Comparison of ENCODE assay signal across 1 cellular context in the genomic region with DNA sequence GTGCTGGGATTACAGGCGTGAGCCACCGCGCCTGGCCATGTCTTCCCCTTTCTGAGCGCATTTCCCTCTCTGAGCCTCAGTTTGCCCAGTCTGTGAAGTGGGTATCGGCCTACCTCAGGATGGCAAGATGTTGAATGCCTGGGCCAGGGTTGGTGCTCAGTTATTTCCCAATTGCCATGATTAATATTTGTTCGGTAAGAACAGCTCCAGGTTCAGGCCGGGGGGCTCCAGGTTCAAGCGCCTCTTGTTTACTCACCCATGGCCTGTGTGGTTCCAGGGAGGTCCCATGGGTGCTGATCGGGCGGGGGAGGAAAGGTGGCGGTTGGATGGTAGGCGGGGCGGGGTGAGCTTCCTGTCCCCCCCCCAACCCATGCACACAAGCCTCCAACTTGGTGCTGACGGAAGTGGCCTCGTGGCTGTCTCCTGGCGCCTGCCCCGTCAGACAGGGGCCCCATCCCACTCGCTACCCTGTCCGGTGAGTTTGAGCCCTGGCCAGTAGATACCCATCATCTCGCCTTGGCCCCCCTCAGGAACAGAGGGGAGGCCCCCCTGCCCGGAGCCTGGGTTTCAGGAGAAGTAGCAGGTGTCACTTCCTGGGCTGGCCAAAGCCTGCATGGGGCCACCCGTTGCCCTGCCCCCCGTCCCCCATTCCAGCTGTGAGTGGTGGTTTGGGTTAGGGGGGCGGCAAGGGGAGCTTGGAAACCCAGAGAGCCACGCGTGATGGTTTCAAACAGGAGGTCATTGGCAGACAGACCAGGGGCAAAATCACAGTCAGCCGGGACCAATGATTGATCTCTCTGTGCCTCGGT.
TF ChIP-seq lines count a peak whose summit lies in the region.

A gene with protein sequence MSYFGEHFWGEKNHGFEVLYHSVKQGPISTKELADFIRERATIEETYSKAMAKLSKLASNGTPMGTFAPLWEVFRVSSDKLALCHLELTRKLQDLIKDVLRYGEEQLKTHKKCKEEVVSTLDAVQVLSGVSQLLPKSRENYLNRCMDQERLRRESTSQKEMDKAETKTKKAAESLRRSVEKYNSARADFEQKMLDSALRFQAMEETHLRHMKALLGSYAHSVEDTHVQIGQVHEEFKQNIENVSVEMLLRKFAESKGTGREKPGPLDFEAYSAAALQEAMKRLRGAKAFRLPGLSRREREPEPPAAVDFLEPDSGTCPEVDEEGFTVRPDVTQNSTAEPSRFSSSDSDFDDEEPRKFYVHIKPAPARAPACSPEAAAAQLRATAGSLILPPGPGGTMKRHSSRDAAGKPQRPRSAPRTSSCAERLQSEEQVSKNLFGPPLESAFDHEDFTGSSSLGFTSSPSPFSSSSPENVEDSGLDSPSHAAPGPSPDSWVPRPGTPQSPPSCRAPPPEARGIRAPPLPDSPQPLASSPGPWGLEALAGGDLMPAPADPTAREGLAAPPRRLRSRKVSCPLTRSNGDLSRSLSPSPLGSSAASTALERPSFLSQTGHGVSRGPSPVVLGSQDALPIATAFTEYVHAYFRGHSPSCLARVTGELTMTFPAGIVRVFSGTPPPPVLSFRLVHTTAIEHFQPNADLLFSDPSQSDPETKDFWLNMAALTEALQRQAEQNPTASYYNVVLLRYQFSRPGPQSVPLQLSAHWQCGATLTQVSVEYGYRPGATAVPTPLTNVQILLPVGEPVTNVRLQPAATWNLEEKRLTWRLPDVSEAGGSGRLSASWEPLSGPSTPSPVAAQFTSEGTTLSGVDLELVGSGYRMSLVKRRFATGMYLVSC (plus strand): TSS at position 375 of the 809 bp plus-strand sequence. CDS start 3,688 bp downstream, outside the sequence.

TF ChIP-seq in K562, 482 proteins besides CTCF, POLR2A, EP300 and RAD21 (continued from another document and continues in another):
- TF ChIP-seq, protein P1, sequence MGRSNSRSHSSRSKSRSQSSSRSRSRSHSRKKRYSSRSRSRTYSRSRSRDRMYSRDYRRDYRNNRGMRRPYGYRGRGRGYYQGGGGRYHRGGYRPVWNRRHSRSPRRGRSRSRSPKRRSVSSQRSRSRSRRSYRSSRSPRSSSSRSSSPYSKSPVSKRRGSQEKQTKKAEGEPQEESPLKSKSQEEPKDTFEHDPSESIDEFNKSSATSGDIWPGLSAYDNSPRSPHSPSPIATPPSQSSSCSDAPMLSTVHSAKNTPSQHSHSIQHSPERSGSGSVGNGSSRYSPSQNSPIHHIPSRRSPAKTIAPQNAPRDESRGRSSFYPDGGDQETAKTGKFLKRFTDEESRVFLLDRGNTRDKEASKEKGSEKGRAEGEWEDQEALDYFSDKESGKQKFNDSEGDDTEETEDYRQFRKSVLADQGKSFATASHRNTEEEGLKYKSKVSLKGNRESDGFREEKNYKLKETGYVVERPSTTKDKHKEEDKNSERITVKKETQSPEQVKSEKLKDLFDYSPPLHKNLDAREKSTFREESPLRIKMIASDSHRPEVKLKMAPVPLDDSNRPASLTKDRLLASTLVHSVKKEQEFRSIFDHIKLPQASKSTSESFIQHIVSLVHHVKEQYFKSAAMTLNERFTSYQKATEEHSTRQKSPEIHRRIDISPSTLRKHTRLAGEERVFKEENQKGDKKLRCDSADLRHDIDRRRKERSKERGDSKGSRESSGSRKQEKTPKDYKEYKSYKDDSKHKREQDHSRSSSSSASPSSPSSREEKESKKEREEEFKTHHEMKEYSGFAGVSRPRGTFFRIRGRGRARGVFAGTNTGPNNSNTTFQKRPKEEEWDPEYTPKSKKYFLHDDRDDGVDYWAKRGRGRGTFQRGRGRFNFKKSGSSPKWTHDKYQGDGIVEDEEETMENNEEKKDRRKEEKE (IDR thresholded peaks at IDR 0.05; ENCODE audit: borderline replicate concordance in 1 of 2, control insufficient read depth in 1 of 2, low read depth in 2 of 2, low read length in 1 of 2) = no peak
- TF ChIP-seq GTF2E2 (tag; IDR thresholded peaks at IDR 0.05) (no peak), RBM17 (IDR thresholded peaks at IDR 0.05; ENCODE audit: borderline replicate concordance, low read depth, low read length) (no peak), ARID2 (IDR thresholded peaks at IDR 0.05) (peak; percentile 16; the same call in 1 of the 2 replicates), MIER1 (IDR thresholded peaks at IDR 0.05; ENCODE audit: low read depth) (peak; percentile 77; the same call in 1 of the 2 replicates), SIN3A (IDR thresholded peaks at IDR 0.05; ENCODE audit: borderline replicate concordance in 2 of 2, control insufficient read depth in 1 of 2, low read depth in 2 of 2, low read length in 2 of 2) (peak in 1 of 2 experiments; percentile 73; a peak in 1 of 4 replicates), MAZ (CRISPR knock-in tag; conservative IDR thresholded peaks at IDR 0.05 in 1 of 2, IDR thresholded peaks at IDR 0.05 in 1 of 2) (peak; percentile 61 to 86), SREBF2 (CRISPR knock-in tag; IDR thresholded peaks at IDR 0.05) (no peak), MCM7 (IDR thresholded peaks at IDR 0.05) (no peak), ZNF57 (CRISPR knock-in tag; IDR thresholded peaks at IDR 0.05) (no peak), MYC (IDR thresholded peaks at IDR 0.05; ENCODE audit: low read depth, low read length) (peak; percentile 93), MYC (CRISPR knock-in tag; IDR thresholded peaks at IDR 0.05; ENCODE audit: borderline replicate concordance, low read depth) (no peak), POLR2B (IDR thresholded peaks at IDR 0.05; ENCODE audit: low read depth, partially characterized antibody) (peak; percentile 74), PHTF2 (CRISPR knock-in tag; IDR thresholded peaks at IDR 0.05) (no peak), POLR2AphosphoS5 (IDR thresholded peaks at IDR 0.05; ENCODE audit: control insufficient read depth, insufficient read depth, low read depth, low read length) (peak; percentile 75), RBM34 (IDR thresholded peaks at IDR 0.05; ENCODE audit: borderline replicate concordance, insufficient read depth, low read length) (no peak), HDGF (IDR thresholded peaks at IDR 0.05) (peak; percentile 100), TCFL5 (CRISPR knock-in tag; conservative IDR thresholded peaks at IDR 0.05) (no peak), RCOR1 (IDR thresholded peaks at IDR 0.05; ENCODE audit: borderline replicate concordance in 1 of 2, low read depth in 2 of 2, low read length in 2 of 2) (peak; percentile 54 to 94), ZBTB8A (IDR thresholded peaks at IDR 0.05; ENCODE audit: partially characterized antibody) (no peak), ZNF253 (CRISPR knock-in tag; conservative IDR thresholded peaks at IDR 0.05) (no peak), HDAC6 (IDR thresholded peaks at IDR 0.05; ENCODE audit: low read depth, low read length) (no peak), MCM3 (IDR thresholded peaks at IDR 0.05) (no peak), SOX6 (IDR thresholded peaks at IDR 0.05) (no peak), IFI16 (CRISPR knock-in tag; IDR thresholded peaks at IDR 0.05) (no peak), ZNF175 (CRISPR knock-in tag; IDR thresholded peaks at IDR 0.05; ENCODE audit: low read depth) (no peak), ZNF324 (CRISPR knock-in tag; IDR thresholded peaks at IDR 0.05) (no peak), JUNB (CRISPR knock-in tag; conservative IDR thresholded peaks at IDR 0.05) (no peak), EWSR1 (IDR thresholded peaks at IDR 0.05; ENCODE audit: borderline replicate concordance, low read depth, partially characterized antibody) (no peak), IRF2 (CRISPR knock-in tag; IDR thresholded peaks at IDR 0.05) (no peak), FUS (optimal IDR thresholded peaks at IDR 0.05; ENCODE audit: low read depth, low read length) (no peak), MEF2D (tag; conservative IDR thresholded peaks at IDR 0.05; ENCODE audit: low read depth) (peak; percentile 29; the same call in 1 of the 2 replicates), ELF1 (tag; IDR thresholded peaks at IDR 0.05) (peak; percentile 74; the same call in 1 of the 2 replicates)
- TF ChIP-seq, protein P2, sequence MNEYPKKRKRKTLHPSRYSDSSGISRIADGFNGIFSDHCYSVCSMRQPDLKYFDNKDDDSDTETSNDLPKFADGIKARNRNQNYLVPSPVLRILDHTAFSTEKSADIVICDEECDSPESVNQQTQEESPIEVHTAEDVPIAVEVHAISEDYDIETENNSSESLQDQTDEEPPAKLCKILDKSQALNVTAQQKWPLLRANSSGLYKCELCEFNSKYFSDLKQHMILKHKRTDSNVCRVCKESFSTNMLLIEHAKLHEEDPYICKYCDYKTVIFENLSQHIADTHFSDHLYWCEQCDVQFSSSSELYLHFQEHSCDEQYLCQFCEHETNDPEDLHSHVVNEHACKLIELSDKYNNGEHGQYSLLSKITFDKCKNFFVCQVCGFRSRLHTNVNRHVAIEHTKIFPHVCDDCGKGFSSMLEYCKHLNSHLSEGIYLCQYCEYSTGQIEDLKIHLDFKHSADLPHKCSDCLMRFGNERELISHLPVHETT (CRISPR knock-in tag; conservative IDR thresholded peaks at IDR 0.05 in 1 of 2, IDR thresholded peaks at IDR 0.05 in 1 of 2) = no peak
- TF ChIP-seq, protein P3, sequence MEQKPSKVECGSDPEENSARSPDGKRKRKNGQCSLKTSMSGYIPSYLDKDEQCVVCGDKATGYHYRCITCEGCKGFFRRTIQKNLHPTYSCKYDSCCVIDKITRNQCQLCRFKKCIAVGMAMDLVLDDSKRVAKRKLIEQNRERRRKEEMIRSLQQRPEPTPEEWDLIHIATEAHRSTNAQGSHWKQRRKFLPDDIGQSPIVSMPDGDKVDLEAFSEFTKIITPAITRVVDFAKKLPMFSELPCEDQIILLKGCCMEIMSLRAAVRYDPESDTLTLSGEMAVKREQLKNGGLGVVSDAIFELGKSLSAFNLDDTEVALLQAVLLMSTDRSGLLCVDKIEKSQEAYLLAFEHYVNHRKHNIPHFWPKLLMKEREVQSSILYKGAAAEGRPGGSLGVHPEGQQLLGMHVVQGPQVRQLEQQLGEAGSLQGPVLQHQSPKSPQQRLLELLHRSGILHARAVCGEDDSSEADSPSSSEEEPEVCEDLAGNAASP (IDR thresholded peaks at IDR 0.05) = no peak
- TF ChIP-seq, protein P4, sequence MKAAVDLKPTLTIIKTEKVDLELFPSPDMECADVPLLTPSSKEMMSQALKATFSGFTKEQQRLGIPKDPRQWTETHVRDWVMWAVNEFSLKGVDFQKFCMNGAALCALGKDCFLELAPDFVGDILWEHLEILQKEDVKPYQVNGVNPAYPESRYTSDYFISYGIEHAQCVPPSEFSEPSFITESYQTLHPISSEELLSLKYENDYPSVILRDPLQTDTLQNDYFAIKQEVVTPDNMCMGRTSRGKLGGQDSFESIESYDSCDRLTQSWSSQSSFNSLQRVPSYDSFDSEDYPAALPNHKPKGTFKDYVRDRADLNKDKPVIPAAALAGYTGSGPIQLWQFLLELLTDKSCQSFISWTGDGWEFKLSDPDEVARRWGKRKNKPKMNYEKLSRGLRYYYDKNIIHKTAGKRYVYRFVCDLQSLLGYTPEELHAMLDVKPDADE (conservative IDR thresholded peaks at IDR 0.05; ENCODE audit: control insufficient read depth, low read depth, low read length) = peak; percentile 84
- TF ChIP-seq, protein P5, sequence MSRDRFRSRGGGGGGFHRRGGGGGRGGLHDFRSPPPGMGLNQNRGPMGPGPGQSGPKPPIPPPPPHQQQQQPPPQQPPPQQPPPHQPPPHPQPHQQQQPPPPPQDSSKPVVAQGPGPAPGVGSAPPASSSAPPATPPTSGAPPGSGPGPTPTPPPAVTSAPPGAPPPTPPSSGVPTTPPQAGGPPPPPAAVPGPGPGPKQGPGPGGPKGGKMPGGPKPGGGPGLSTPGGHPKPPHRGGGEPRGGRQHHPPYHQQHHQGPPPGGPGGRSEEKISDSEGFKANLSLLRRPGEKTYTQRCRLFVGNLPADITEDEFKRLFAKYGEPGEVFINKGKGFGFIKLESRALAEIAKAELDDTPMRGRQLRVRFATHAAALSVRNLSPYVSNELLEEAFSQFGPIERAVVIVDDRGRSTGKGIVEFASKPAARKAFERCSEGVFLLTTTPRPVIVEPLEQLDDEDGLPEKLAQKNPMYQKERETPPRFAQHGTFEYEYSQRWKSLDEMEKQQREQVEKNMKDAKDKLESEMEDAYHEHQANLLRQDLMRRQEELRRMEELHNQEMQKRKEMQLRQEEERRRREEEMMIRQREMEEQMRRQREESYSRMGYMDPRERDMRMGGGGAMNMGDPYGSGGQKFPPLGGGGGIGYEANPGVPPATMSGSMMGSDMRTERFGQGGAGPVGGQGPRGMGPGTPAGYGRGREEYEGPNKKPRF (IDR thresholded peaks at IDR 0.05; ENCODE audit: low read depth, low read length) = no peak
- TF ChIP-seq, protein P6, sequence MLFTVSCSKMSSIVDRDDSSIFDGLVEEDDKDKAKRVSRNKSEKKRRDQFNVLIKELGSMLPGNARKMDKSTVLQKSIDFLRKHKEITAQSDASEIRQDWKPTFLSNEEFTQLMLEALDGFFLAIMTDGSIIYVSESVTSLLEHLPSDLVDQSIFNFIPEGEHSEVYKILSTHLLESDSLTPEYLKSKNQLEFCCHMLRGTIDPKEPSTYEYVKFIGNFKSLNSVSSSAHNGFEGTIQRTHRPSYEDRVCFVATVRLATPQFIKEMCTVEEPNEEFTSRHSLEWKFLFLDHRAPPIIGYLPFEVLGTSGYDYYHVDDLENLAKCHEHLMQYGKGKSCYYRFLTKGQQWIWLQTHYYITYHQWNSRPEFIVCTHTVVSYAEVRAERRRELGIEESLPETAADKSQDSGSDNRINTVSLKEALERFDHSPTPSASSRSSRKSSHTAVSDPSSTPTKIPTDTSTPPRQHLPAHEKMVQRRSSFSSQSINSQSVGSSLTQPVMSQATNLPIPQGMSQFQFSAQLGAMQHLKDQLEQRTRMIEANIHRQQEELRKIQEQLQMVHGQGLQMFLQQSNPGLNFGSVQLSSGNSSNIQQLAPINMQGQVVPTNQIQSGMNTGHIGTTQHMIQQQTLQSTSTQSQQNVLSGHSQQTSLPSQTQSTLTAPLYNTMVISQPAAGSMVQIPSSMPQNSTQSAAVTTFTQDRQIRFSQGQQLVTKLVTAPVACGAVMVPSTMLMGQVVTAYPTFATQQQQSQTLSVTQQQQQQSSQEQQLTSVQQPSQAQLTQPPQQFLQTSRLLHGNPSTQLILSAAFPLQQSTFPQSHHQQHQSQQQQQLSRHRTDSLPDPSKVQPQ (CRISPR knock-in tag; IDR thresholded peaks at IDR 0.05; ENCODE audit: borderline replicate concordance) = no peak
- TF ChIP-seq, protein P7, sequence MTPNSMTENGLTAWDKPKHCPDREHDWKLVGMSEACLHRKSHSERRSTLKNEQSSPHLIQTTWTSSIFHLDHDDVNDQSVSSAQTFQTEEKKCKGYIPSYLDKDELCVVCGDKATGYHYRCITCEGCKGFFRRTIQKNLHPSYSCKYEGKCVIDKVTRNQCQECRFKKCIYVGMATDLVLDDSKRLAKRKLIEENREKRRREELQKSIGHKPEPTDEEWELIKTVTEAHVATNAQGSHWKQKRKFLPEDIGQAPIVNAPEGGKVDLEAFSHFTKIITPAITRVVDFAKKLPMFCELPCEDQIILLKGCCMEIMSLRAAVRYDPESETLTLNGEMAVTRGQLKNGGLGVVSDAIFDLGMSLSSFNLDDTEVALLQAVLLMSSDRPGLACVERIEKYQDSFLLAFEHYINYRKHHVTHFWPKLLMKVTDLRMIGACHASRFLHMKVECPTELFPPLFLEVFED (CRISPR knock-in tag; conservative IDR thresholded peaks at IDR 0.05) = 0 out of 2 replicates have a peak, but pooled peaks have one; percentile 27
